In the genomic region with DNA sequence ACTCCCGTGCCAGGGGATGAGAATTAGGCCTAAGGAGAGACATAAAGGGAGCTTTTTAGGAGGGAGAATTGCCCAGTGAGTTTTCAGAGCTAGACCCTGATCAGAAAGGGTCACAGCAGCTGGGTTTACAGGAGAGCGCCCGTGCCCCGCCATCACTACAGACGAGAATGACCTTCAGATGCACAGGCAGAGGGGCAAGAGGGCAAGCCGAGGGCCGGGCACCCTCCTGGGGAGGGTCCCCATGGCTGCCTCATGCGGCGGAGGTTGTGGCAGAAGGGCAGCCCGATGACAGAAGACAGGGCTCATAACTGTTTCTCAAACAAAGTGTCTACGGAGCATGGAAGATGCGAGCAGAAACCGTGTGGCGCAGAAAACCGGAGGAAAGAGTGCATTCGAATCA, we compare ENCODE assay signal across 21 cellular contexts.
"Had no signal": no experiment of that assay in that cellular context is flagged by ENCODE, and none has a peak within 500 bp of the region (broad histone marks: within the 10 kb centered on the region; RNA-seq: fewer than 3 reads in every experiment).

No MANE protein-coding gene starts in this region.

- H3K9me3 ChIP-seq: SJCRH30 had no signal

- H3K4me3 ChIP-seq: K562, SJCRH30 had no signal

- H3K4me3 Mint-ChIP-seq: IgD-negative memory B cell had no signal

- DNase-seq: Kasumi-1, MM.1S, NCI-H1092 treated with DMSO at 0.1 percent for 48 hours, NCI-H1436, NCI-H187, NCI-H2029, NCI-H2081 treated with DMSO at 0.1 percent for 48 hours, NCI-H2171, NCI-H226, NCI-H446, NCI-H510A, NCI-H524 treated with DMSO at 0.1 percent for 48 hours, NCI-H69, NCI-H774, SHP77 treated with DMSO at 0.1 percent for 48 hours, SJCRH30 had no signal

- ATAC-seq: K562, SK-N-SH treated with all-trans-retinoic acid at 6 μM for 48 hours had no signal

- H3K9me3 Mint-ChIP-seq: IgD-negative memory B cell had no signal

- H3K27ac Mint-ChIP-seq: IgD-negative memory B cell had no signal

- H3K27ac ChIP-seq: HL-60, KMS-11, SJCRH30 had no signal

- H3K4me1 Mint-ChIP-seq: IgD-negative memory B cell had no signal

- H3K4me1 ChIP-seq: SJCRH30 had no signal
